ENCODE assay signal across 25 cellular contexts in genomic region chr1:174469687-174470086, GRCh38. TPM values are rescaled to one million over a fixed set of nuclear protein-coding genes. Genes with fewer than 3 reads are reported as not detected.
"Had no signal": no experiment of that assay in that cellular context is flagged by ENCODE, and none has a peak within 500 bp of the region (broad histone marks: within the 10 kb centered on the region; RNA-seq: fewer than 3 reads in every experiment).

No MANE protein-coding gene starts in this region.

- FAIRE-seq: frontal cortex had no signal

- H3K27ac ChIP-seq: cardiac muscle cell, lower lobe of right lung, neural progenitor cell, thyroid gland, WERI-Rb-1 had no signal

- H3K4me3 ChIP-seq: cardiac muscle cell, lower lobe of right lung, neural progenitor cell, thyroid gland had no signal

- H3K9me3 Mint-ChIP-seq: activated naive CD8-positive, alpha-beta T cell treated with anti-CD3 and anti-CD28 coated beads, Interleukin-2, amount 50 U/mL, for 24 hours; activated T-helper 1 cell treated with anti-CD3 and anti-CD28 coated beads, Interleukin-12 subunit alpha, Interleukin-12 subunit beta, Interleukin-2, Interleukin-4 antibody, amounts not matched to agents 30 ng/mL and 10 ng/mL and 1 ng/mL, durations not matched to agents 14 hours and 24 hours and 36 hours; naive thymus-derived CD4-positive, alpha-beta T cell; neural progenitor cell; stimulated activated naive CD8-positive, alpha-beta T cell treated with anti-CD3 and anti-CD28 coated beads, Interleukin-15, Interleukin-2, amounts not matched to agents 100 ng/mL and 50 ng/mL, for 24 hours; T-cell had no signal

- H3K27me3 ChIP-seq: cardiac muscle cell, neural progenitor cell, thyroid gland had no signal

- H3K4me1 Mint-ChIP-seq: activated naive CD8-positive, alpha-beta T cell treated with anti-CD3 and anti-CD28 coated beads, Interleukin-2, amount 50 U/mL, for 24 hours; neural progenitor cell; T-cell had no signal

- H3K9me3 ChIP-seq: lower lobe of right lung, thyroid gland had no signal

- ATAC-seq: activated CD8-positive, alpha-beta T cell treated with anti-CD3 and anti-CD28 coated beads, Interleukin-2, amount 10 ng/mL, durations not matched to agents 7 days and 5 days; activated naive CD8-positive, alpha-beta T cell treated with anti-CD3 and anti-CD28 coated beads, Interleukin-2, amount 50 U/mL, for 24 hours; lower lobe of right lung; naive thymus-derived CD4-positive, alpha-beta T cell; T-cell had no signal

- DNase-seq: activated CD4-positive, alpha-beta T cell treated with anti-CD3 and anti-CD28 coated beads, Interleukin-2, amount 50 U/mL, for 1 hour; activated CD4-positive, CD25-positive, alpha-beta regulatory T cell treated with anti-CD3 and anti-CD28 coated beads, Interleukin-2, amount 50 U/mL, for 72 hours; activated CD8-positive, alpha-beta T cell treated with anti-CD3 and anti-CD28 coated beads, Interleukin-2, amount 10 ng/mL, durations not matched to agents 7 days and 5 days; activated gamma-delta T cell; activated naive CD4-positive, alpha-beta T cell treated with anti-CD3 and anti-CD28 coated beads, Interleukin-2, amount 50 U/mL, for 16 hours; activated naive CD8-positive, alpha-beta T cell treated with anti-CD3 and anti-CD28 coated beads, Interleukin-2, amount 50 U/mL, for 24 hours; dermis blood vessel endothelial cell; effector CD8-positive, alpha-beta T cell; erythroblast; glutamatergic neuron; hypothalamus; lower lobe of right lung; mesendoderm; naive thymus-derived CD4-positive, alpha-beta T cell; posterior cingulate gyrus; stimulated activated CD4-positive, alpha-beta T cell treated with anti-CD3 and anti-CD28 coated beads, Interleukin-4, amount 100 ng/mL, for 4 hours; substantia nigra; T-cell; thyroid gland; WERI-Rb-1 had no signal

- H3K4me3 Mint-ChIP-seq: activated CD8-positive, alpha-beta T cell treated with anti-CD3 and anti-CD28 coated beads, Interleukin-2, amount 10 ng/mL, durations not matched to agents 7 days and 5 days; activated naive CD8-positive, alpha-beta T cell treated with anti-CD3 and anti-CD28 coated beads, Interleukin-2, amount 50 U/mL, for 24 hours; activated T-helper 1 cell treated with anti-CD3 and anti-CD28 coated beads, Interleukin-12 subunit alpha, Interleukin-12 subunit beta, Interleukin-2, Interleukin-4 antibody, amounts not matched to agents 30 ng/mL and 10 ng/mL and 1 ng/mL, durations not matched to agents 14 hours and 24 hours and 36 hours; naive thymus-derived CD4-positive, alpha-beta T cell; neural progenitor cell; stimulated activated naive CD8-positive, alpha-beta T cell treated with anti-CD3 and anti-CD28 coated beads, Interleukin-15, Interleukin-2, amounts not matched to agents 100 ng/mL and 50 ng/mL, for 24 hours; T-cell had no signal

- H3K9ac ChIP-seq: neural progenitor cell had no signal

- H3K27me3 Mint-ChIP-seq: activated naive CD8-positive, alpha-beta T cell treated with anti-CD3 and anti-CD28 coated beads, Interleukin-2, amount 50 U/mL, for 24 hours; naive thymus-derived CD4-positive, alpha-beta T cell; stimulated activated naive CD8-positive, alpha-beta T cell treated with anti-CD3 and anti-CD28 coated beads, Interleukin-15, Interleukin-2, amounts not matched to agents 100 ng/mL and 50 ng/mL, for 24 hours; T-cell had no signal

- H3K4me2 ChIP-seq: neural progenitor cell had no signal

- H3K36me3 Mint-ChIP-seq: neural progenitor cell had no signal

- H3K4me1 ChIP-seq: lower lobe of right lung, neural progenitor cell had no signal

- H3K36me3 ChIP-seq: cardiac muscle cell, lower lobe of right lung, neural progenitor cell, thyroid gland, WERI-Rb-1 had no signal

- H3K27ac Mint-ChIP-seq: activated CD8-positive, alpha-beta T cell treated with anti-CD3 and anti-CD28 coated beads, Interleukin-2, amount 10 ng/mL, durations not matched to agents 7 days and 5 days; activated naive CD8-positive, alpha-beta T cell treated with anti-CD3 and anti-CD28 coated beads, Interleukin-2, amount 50 U/mL, for 24 hours; activated T-helper 1 cell treated with anti-CD3 and anti-CD28 coated beads, Interleukin-12 subunit alpha, Interleukin-12 subunit beta, Interleukin-2, Interleukin-4 antibody, amounts not matched to agents 30 ng/mL and 10 ng/mL and 1 ng/mL, durations not matched to agents 14 hours and 24 hours and 36 hours; naive thymus-derived CD4-positive, alpha-beta T cell; neural progenitor cell; stimulated activated naive CD8-positive, alpha-beta T cell treated with anti-CD3 and anti-CD28 coated beads, Interleukin-15, Interleukin-2, amounts not matched to agents 100 ng/mL and 50 ng/mL, for 24 hours; T-cell had no signal

- H2AFZ ChIP-seq: neural progenitor cell had no signal

RNA-seq across cellular contexts. Expression of gene GPR52, which starts 21.9 kb away (rescaled TPM):
- polyA plus RNA-seq: cardiac muscle cell; naive thymus-derived CD4-positive, alpha-beta T cell had no signal
